Comparison of ENCODE assay signal across 8 cellular contexts in the genomic region with DNA sequence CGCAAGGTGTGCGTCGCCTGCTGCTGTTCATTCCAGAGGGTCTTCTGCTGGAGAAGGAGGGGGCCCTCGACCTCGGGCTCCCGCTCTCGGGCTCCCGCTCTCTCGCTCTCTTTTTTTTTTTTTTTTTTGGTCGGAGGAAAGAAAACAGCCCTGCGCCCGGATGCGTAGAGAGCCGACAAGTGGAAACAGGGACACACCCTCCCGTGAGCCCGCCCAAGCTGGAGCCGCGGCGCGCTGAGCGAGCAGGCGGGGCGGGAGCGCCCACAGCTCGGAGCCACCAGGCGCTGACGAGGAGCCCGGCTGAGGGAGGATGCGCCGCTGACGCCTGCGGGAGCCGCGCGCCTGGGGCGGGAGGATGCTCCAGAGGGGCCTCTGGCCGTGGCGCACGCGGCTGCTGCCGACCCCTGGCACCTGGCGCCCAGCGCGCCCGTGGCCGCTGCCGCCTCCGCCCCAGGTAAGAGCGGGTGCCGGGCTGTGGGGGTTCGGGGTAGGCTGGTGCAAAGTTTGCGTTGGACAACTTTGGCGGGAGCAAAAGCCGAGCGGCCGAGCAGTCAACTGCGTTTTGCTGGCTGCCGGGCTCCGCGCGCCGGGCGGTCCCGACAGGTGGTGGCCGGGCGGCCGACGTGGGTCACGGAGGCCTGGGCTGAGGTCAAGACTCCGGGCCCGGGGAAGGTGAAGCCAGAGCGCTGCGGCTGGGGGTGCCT. TPM values are rescaled to one million over a fixed set of nuclear protein-coding genes. Genes with fewer than 3 reads are reported as not detected.
DNase-seq lines count a peak whose midpoint lies in the region; ATAC-seq, FAIRE-seq and TF ChIP-seq lines count a peak whose summit lies in the region.

A gene with protein sequence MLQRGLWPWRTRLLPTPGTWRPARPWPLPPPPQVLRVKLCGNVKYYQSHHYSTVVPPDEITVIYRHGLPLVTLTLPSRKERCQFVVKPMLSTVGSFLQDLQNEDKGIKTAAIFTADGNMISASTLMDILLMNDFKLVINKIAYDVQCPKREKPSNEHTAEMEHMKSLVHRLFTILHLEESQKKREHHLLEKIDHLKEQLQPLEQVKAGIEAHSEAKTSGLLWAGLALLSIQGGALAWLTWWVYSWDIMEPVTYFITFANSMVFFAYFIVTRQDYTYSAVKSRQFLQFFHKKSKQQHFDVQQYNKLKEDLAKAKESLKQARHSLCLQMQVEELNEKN (plus strand): TSS at position 264 of the 704 bp plus-strand sequence. CDS start 92 bp downstream, at position 356.

- TF ChIP-seq CTCF in endothelial cell of umbilical vein (IDR thresholded peaks at IDR 0.05; ENCODE audit: extremely low read depth in 1 of 2, insufficient read depth in 1 of 2, low read depth in 1 of 2, low read length in 2 of 2), result no peak

- intact Hi-C loops in endothelial cell of umbilical vein (cut with micrococcal nuclease), result loop anchor here (1.0 to 10.0 kb wide), 7 partner anchors 12 to 525 kb away; a partner anchor contains a TSS

- H3K4me1 ChIP-seq in endothelial cell of umbilical vein (ENCODE audit: control insufficient read depth, extremely low read depth, insufficient read depth, low read length), result peaks cover 16% of the 10 kb centered on the region

- peak within 1 kb of the TSS; percentile 99 for H3K4me2 ChIP-seq in endothelial cell of umbilical vein (ENCODE audit: insufficient read depth, low read length)

- BruUV-seq in endothelial cell of umbilical vein (replicated peaks; lab: Mats Ljungman, UMichigan), result no TSS peak

- no peaks in the 10 kb centered on the region for H3K9me3 ChIP-seq in endothelial cell of umbilical vein (replicated peaks; ENCODE audit: control insufficient read depth, insufficient read depth, low read length)

- dilution Hi-C loops in endothelial cell of umbilical vein (cut with MboI; ENCODE audit: extremely low pct_ligation_motif_present, low sequenced_read_pairs), result no loop called here

- CTCF ChIA-PET in endothelial cell of umbilical vein (lab: Charles Lee), result interaction anchor here (1.0 to 5.0 kb wide), 9 partner anchors 11 to 255 kb away, joined by 3 to 28 read pairs (median 3); no protein-coding TSS in a partner anchor

- POLR2A ChIA-PET in endothelial cell of umbilical vein (lab: Charles Lee), result interaction anchor here (0.6 to 1.0 kb wide), 4 partner anchors 12 to 149 kb away, joined by 4 to 8 read pairs (median 4); no protein-coding TSS in a partner anchor

- peak within 1 kb of the TSS; percentile 96 for H3K9ac ChIP-seq in endothelial cell of umbilical vein (replicated peaks; ENCODE audit: extremely low read depth, insufficient read depth, low read length)

- no peaks in the 10 kb centered on the region for H3K36me3 ChIP-seq in endothelial cell of umbilical vein (ENCODE audit: control insufficient read depth in 2 of 2, extremely low read depth in 1 of 2, insufficient read depth in 2 of 2, low read length in 2 of 2)

- H2AFZ ChIP-seq in endothelial cell of umbilical vein (ENCODE audit: low read depth, low read length), result peak within 1 kb of the TSS; percentile 94

- no peak for TF ChIP-seq POLR2A in endothelial cell of umbilical vein (IDR thresholded peaks at IDR 0.05; ENCODE audit: low read depth, low read length)

- peak within 1 kb of the TSS; percentile 73 to 93 (median 90) for H3K4me3 ChIP-seq in endothelial cell of umbilical vein (replicated peaks in 1 of 3; ENCODE audit: insufficient read depth in 1 of 3, low read depth in 1 of 3, low read length in 3 of 3)

- no peaks in the 10 kb centered on the region for H3K27me3 ChIP-seq in endothelial cell of umbilical vein (ENCODE audit: control insufficient read depth in 2 of 2, insufficient read depth in 2 of 2, low read length in 2 of 2)

- DNase-seq in CMK (ENCODE audit: low read depth) (peak; percentile 33), HK-2 (ENCODE audit: unreplicated experiment) (peak; percentile 91), NOMO-1 treated with DMSO at 0.1 percent for 48 hours (lab: John Stamatoyannopoulos, UW; ENCODE audit: unreplicated experiment) (peak; percentile 84), endothelial cell of umbilical vein (ENCODE audit: low read depth, low spot score) (peak; percentile 85), midbrain (lab: John Stamatoyannopoulos, UW) (peak; percentile 68)
- peak; percentile 84 for DNase-seq in activated CD8-positive, alpha-beta memory T cell treated with anti-CD3 and anti-CD28 coated beads, Interleukin-2, amount 50 U/mL, for 1 hour (ENCODE audit: extremely low read depth)
- DNase-seq in stimulated activated CD8-positive, alpha-beta memory T cell treated with anti-CD3 and anti-CD28 coated beads, Interleukin-2, amount 100 ng/mL, for 1 hour (ENCODE audit: low read depth in 2 of 2), result peak; percentile 78 to 79

- FAIRE-seq in endothelial cell of umbilical vein (lab: Jason Lieb, UNC), result peak; percentile 94

- H3K27ac ChIP-seq in endothelial cell of umbilical vein (ENCODE audit: insufficient read depth, low read depth, low read length), result peak within 1 kb of the TSS; percentile 94

- H3K9me1 ChIP-seq in endothelial cell of umbilical vein (replicated peaks; ENCODE audit: control insufficient read depth, extremely low read depth, insufficient read depth, low read length), result no peaks in the 10 kb centered on the region

- no peaks in the 10 kb centered on the region for H4K20me1 ChIP-seq in endothelial cell of umbilical vein (replicated peaks; ENCODE audit: control insufficient read depth, extremely low read depth, insufficient read depth, low read length)

- peaks cover 17% of the 10 kb centered on the region for H3K79me2 ChIP-seq in endothelial cell of umbilical vein (ENCODE audit: control insufficient read depth, insufficient read depth, low read length)

- peak; percentile 89 for ATAC-seq in GM19463 (IDR thresholded peaks at IDR 0.05; ENCODE audit: unreplicated experiment)

TF ChIP-seq in endothelial cell of umbilical vein, 7 proteins besides CTCF, POLR2A, EP300 and RAD21:
- TF ChIP-seq POLR2AphosphoS5 (IDR thresholded peaks at IDR 0.05; ENCODE audit: insufficient read depth, low read depth, low read length) (peak; percentile 65), JUN (IDR thresholded peaks at IDR 0.05; ENCODE audit: borderline replicate concordance, insufficient read depth, insufficient read length, low read depth) (no peak)

RNA-seq across cellular contexts. Expression of the gene that starts here (rescaled TPM):
- 32.5 and 35.2 TPM in 2 replicates for total RNA-seq in endothelial cell of umbilical vein
- polyA plus RNA-seq in endothelial cell of umbilical vein, result 48.1 and 53.8 TPM in 2 replicates
- 41.0 and 50.3 TPM in 2 replicates for polyA plus RNA-seq in endothelial cell of umbilical vein (2011; cell fraction: cytosol; rRNA removed)
- 36.6 and 45.0 TPM in 2 replicates for polyA plus RNA-seq in endothelial cell of umbilical vein (2011; cell fraction: nucleus; rRNA removed)
- polyA plus RNA-seq in endothelial cell of umbilical vein (2012), result 23.1 and 26.4 TPM in 2 replicates
- polyA minus RNA-seq in endothelial cell of umbilical vein, result 13.6 and 16.5 TPM in 2 replicates
- 3.7 TPM for polyA minus RNA-seq in endothelial cell of umbilical vein (2011; cell fraction: cytosol; rRNA and poly(A)+ RNA removed)
- 19.1 and 23.0 TPM in 2 replicates for polyA minus RNA-seq in endothelial cell of umbilical vein (2011; cell fraction: nucleus; rRNA and poly(A)+ RNA removed)

Comparison
In these comparisons a context has a peak if more than half of its experiments do, and no peak if none do; other contexts are left out.
1. Peak in every context shown above with its lines: DNase-seq, ATAC-seq, H3K4me3 ChIP-seq and H3K27ac ChIP-seq.
2. DNase-seq: peak in every context shown above with its lines; median percentile 91 in HK-2; 85 in endothelial cell of umbilical vein; 84 in NOMO-1 treated with DMSO at 0.1 percent for 48 hours; 84 in activated CD8-positive, alpha-beta memory T cell treated with anti-CD3 and anti-CD28 coated beads, Interleukin-2, amount 50 U/mL, for 1 hour; 78 in stimulated activated CD8-positive, alpha-beta memory T cell treated with anti-CD3 and anti-CD28 coated beads, Interleukin-2, amount 100 ng/mL, for 1 hour; 68 in midbrain; 33 in CMK.